8 cellular contexts compared by ENCODE assay signal in the genomic region with DNA sequence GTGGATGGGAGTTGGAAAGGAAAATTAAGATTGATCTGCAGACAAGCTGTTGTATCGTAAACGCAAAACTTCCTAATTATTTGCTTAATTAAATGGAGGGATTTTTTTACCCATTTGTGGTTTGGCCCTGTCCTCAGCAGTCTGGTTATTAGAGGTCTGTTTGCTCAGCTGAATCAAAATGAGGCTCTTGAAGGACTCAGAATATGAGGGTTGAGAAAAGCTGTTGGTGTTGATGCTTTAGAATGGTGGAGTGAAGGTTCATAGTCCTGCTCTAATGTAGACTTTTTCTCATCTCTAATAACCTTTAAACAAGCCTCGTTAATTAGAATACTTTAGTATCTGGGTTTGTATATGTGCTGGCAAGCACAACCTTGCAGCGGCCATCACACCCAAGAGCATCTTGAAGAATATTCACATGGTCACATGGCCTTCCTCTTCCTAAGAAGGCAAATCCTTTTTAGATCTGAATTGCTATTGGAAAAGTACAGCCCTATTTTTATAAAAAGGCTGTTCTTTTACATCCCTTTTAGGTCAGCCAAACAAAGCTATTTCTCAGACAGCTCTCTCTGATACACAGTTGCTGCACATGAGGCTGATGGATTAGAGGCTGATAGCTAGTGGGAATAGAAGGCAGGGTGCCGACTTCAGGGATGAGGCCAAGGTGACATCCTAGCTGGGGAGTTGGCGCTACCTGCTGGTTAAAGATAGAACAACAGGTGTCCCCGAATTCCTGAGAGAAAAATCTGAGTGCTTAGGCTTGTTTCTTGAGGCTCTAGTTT. TPM values are rescaled to one million over a fixed set of nuclear protein-coding genes. Genes with fewer than 3 reads are reported as not detected.
DNase-seq lines count a peak whose midpoint lies in the region; ATAC-seq and TF ChIP-seq lines count a peak whose summit lies in the region.

No MANE protein-coding gene starts in this region.

- H3K27ac Mint-ChIP-seq in CD14-positive monocyte = peak overlapping the region in 1 of 7 donors; percentile 26
- peak overlapping the region; percentile 10 for H3K27ac Mint-ChIP-seq in stimulated activated memory B cell treated with anti-CD40 and anti-IgM and Interleukin-4, amounts not matched to agents 10 μg/mL and 1 μg/mL and 100 μg/mL, for 72 hours

- no peaks in the 10 kb centered on the region for H3K9me2 ChIP-seq in OCI-LY1 (ENCODE audit: low read depth, low read length)

- H3K27ac ChIP-seq in HL-60 (replicated peaks) (no peak overlapping the region), OCI-LY1 (ENCODE audit: low read depth, low read length, poor library complexity, severe bottlenecking) (no peak overlapping the region)

- peak; percentile 86 for TF ChIP-seq CTCF in CD14-positive monocyte (IDR thresholded peaks at IDR 0.05)
- peak; percentile 48 for TF ChIP-seq CTCF in HL-60 (IDR thresholded peaks at IDR 0.05; ENCODE audit: insufficient read depth, low read length)
- TF ChIP-seq CTCF in OCI-LY1 (IDR thresholded peaks at IDR 0.05; ENCODE audit: low read length) = peak; percentile 93
- peak; percentile 88 for TF ChIP-seq CTCF in epithelial cell of esophagus (IDR thresholded peaks at IDR 0.05; ENCODE audit: insufficient read depth, low read depth, low read length, missing control alignments)

- intact Hi-C loops in CD14-positive monocyte (cut with micrococcal nuclease) = loop anchor here (1.0 to 5.0 kb wide), 3 partner anchors 66 to 160 kb away; no protein-coding TSS in a partner anchor

- peaks cover 61% of the 10 kb centered on the region; the same call in 1 of the 2 replicates for H3K36me3 ChIP-seq in OCI-LY1 (ENCODE audit: insufficient read depth, low read length)

- H3K9ac ChIP-seq in OCI-LY1 (ENCODE audit: low read length) = no peak overlapping the region

- H3K4me2 ChIP-seq in OCI-LY1 (ENCODE audit: low read length) = no peak overlapping the region

- no peaks in the 10 kb centered on the region for H4K20me1 ChIP-seq in OCI-LY1 (ENCODE audit: insufficient read depth, low read length)

- peaks cover 0 to 2% (median 0%) of the 10 kb centered on the region in 7 donors for H3K9me3 Mint-ChIP-seq in CD14-positive monocyte
- no peaks in the 10 kb centered on the region for H3K9me3 Mint-ChIP-seq in stimulated activated memory B cell treated with anti-CD40 and anti-IgM and Interleukin-4, amounts not matched to agents 10 μg/mL and 1 μg/mL and 100 μg/mL, for 72 hours

- DNase-seq in CD14-positive monocyte (ENCODE audit: low spot score) (peak; percentile 59), HL-60 (ENCODE audit: low read depth in 1 of 2, low spot score in 1 of 2) (peak; percentile 14 to 58), epithelial cell of esophagus (ENCODE audit: low read depth) (peak; percentile 71), mucosa of gallbladder (ENCODE audit: low spot score) (peak; percentile 67)
- peak; percentile 81 for DNase-seq in activated CD8-positive, alpha-beta memory T cell treated with anti-CD3 and anti-CD28 coated beads, Interleukin-2, amount 50 U/mL, for 48 hours

- no peaks in the 10 kb centered on the region for H3K9me3 ChIP-seq in OCI-LY1 (ENCODE audit: low read length)

- H3K79me2 ChIP-seq in OCI-LY1 (ENCODE audit: insufficient read depth, low read length) = no peaks in the 10 kb centered on the region

- H3F3A ChIP-seq in OCI-LY1 (ENCODE audit: insufficient read depth, low read length) = no peaks in the 10 kb centered on the region

- H3K4me3 Mint-ChIP-seq in CD14-positive monocyte = no peak overlapping the region
- H3K4me3 Mint-ChIP-seq in stimulated activated memory B cell treated with anti-CD40 and anti-IgM and Interleukin-4, amounts not matched to agents 10 μg/mL and 1 μg/mL and 100 μg/mL, for 72 hours = no peak overlapping the region

- ATAC-seq in stimulated activated memory B cell treated with anti-CD40 and anti-IgM and Interleukin-4, amounts not matched to agents 10 μg/mL and 1 μg/mL and 100 μg/mL, for 72 hours = peak; percentile 55
- ATAC-seq in HG03432 (IDR thresholded peaks at IDR 0.05; ENCODE audit: unreplicated experiment) = no peak

- H2AFZ ChIP-seq in OCI-LY1 (ENCODE audit: low read length) = no peak overlapping the region

- H3K4me3 ChIP-seq in HL-60 (replicated peaks; ENCODE audit: insufficient read depth, low read length) (no peak overlapping the region), OCI-LY1 (ENCODE audit: low read depth, low read length, poor library complexity, severe bottlenecking) (no peak overlapping the region), epithelial cell of esophagus (ENCODE audit: low read length) (no peak overlapping the region)

- no peaks in the 10 kb centered on the region for H3K4me1 ChIP-seq in OCI-LY1 (ENCODE audit: insufficient read depth, low read length, severe bottlenecking)

- peaks cover 41 to 52% of the 10 kb centered on the region in 2 donors for H3K36me3 Mint-ChIP-seq in CD14-positive monocyte
- peaks cover 6% of the 10 kb centered on the region for H3K36me3 Mint-ChIP-seq in stimulated activated memory B cell treated with anti-CD40 and anti-IgM and Interleukin-4, amounts not matched to agents 10 μg/mL and 1 μg/mL and 100 μg/mL, for 72 hours

- H3K4me1 Mint-ChIP-seq in CD14-positive monocyte = no peaks in the 10 kb centered on the region
- peaks cover 29% of the 10 kb centered on the region for H3K4me1 Mint-ChIP-seq in stimulated activated memory B cell treated with anti-CD40 and anti-IgM and Interleukin-4, amounts not matched to agents 10 μg/mL and 1 μg/mL and 100 μg/mL, for 72 hours

- H3K27me3 Mint-ChIP-seq in CD14-positive monocyte (ENCODE audit: low read depth in 3 of 3) = no peaks in the 10 kb centered on the region
- H3K27me3 Mint-ChIP-seq in stimulated activated memory B cell treated with anti-CD40 and anti-IgM and Interleukin-4, amounts not matched to agents 10 μg/mL and 1 μg/mL and 100 μg/mL, for 72 hours = no peaks in the 10 kb centered on the region

- no peaks in the 10 kb centered on the region for H3K27me3 ChIP-seq in HL-60 (ENCODE audit: insufficient read depth, poor library complexity, severe bottlenecking)
- no peaks in the 10 kb centered on the region for H3K27me3 ChIP-seq in OCI-LY1 (ENCODE audit: insufficient read depth, low read length)

RNA-seq across cellular contexts. Expression of a gene that starts 53.8 kb away (rescaled TPM):
- polyA plus RNA-seq in CD14-positive monocyte = 1 to 10 TPM; 3.4 to 4.5 TPM
- total RNA-seq in mucosa of gallbladder = 404 TPM
